Comparison of ENCODE assay signal across 8 cellular contexts in the genomic region with DNA sequence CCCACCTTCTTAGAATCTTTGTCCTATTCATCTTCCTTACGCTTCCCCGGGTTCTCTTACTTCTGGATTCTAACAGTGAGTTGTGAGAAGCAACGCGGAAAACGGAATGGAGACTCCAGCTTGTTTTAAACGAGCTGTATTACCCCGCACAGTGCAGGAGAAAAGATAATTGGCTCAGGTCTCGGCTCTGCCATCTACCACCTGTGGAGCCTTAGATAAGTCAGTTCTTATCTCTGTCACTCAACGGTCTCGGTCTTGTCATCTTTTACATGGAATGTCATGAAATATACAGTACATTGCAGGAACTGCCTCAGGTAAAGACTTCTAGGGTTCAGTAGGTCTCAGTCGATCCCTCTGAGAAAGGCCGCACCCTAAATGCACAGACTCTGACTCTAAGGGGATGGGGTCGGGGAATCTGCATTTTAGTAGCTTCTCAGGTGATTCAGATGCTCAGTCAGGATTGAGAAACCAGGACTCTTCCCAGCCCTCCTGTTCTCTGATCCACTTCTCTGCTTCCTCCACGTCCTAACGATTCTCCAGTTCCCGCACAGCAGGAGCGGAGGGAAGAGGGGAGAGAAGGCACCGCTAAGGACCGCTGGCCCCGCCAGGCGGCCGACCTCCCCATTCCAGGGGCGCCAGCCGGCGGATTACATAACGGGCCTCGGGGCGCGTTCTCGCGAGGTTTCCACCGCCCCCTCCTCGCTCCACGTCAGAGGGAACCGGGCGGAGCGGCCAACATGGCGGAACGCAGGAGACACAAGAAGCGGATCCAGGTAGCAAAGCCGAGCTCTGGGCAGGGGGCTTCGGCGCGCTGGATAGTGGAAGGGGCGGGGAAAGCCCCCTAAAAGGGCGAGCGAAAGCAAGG. TPM values are rescaled to one million over a fixed set of nuclear protein-coding genes. Genes with fewer than 3 reads are reported as not detected.
A peak's percentile ranks its signal among the peaks of the same experiment; 100 is the strongest.
DNase-seq lines count a peak whose midpoint lies in the region; ATAC-seq and TF ChIP-seq lines count a peak whose summit lies in the region.

A gene with protein sequence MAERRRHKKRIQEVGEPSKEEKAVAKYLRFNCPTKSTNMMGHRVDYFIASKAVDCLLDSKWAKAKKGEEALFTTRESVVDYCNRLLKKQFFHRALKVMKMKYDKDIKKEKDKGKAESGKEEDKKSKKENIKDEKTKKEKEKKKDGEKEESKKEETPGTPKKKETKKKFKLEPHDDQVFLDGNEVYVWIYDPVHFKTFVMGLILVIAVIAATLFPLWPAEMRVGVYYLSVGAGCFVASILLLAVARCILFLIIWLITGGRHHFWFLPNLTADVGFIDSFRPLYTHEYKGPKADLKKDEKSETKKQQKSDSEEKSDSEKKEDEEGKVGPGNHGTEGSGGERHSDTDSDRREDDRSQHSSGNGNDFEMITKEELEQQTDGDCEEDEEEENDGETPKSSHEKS (plus strand): TSS at position 722 of the 865 bp plus-strand sequence. CDS start 16 bp downstream, at position 738.

- H3K27ac ChIP-seq in PC-3 (ENCODE audit: low read length) (peak within 1 kb of the TSS; percentile 15), esophagus (ENCODE audit: low read depth in 2 of 2, low read length in 1 of 2) (peak within 1 kb of the TSS; percentile 86 to 90), muscle layer of colon (ENCODE audit: low read depth, low read length) (peak within 1 kb of the TSS; percentile 91)

- CTCF ChIA-PET in PC-3 (lab: Charles Lee) = interaction anchor here (0.5 kb wide), 1 partner anchor 72 kb away, joined by 3 read pairs; no protein-coding TSS in a partner anchor

- H2AFZ ChIP-seq in PC-3 (ENCODE audit: low read length) = peak within 1 kb of the TSS; percentile 99

- peak within 1 kb of the TSS; percentile 91 for H3K4me3 ChIP-seq in Jurkat, Clone E6-1 (ENCODE audit: low read length)
- peak within 1 kb of the TSS; percentile 75 for H3K4me3 ChIP-seq in PC-3 (ENCODE audit: low read length)
- H3K4me3 ChIP-seq in esophagus (ENCODE audit: low read depth in 1 of 2, low read length in 2 of 2) = peak within 1 kb of the TSS; percentile 83 to 94
- H3K4me3 ChIP-seq in muscle layer of colon (ENCODE audit: low read depth in 1 of 2, low read length in 2 of 2) = peak within 1 kb of the TSS; percentile 82 to 87

- intact Hi-C loops in PC-3 (cut with micrococcal nuclease) = loop anchor here (1.0 to 2.0 kb wide), 3 partner anchors 22 to 202 kb away; partner anchors contain the start of gene TERC

- no peaks in the 10 kb centered on the region for H3F3A ChIP-seq in PC-3 (ENCODE audit: low read length, unreplicated experiment)

- H3K9ac ChIP-seq in PC-3 (ENCODE audit: low read length) = peak within 1 kb of the TSS; percentile 86
- peak within 1 kb of the TSS; percentile 92 for H3K9ac ChIP-seq in muscle layer of colon (ENCODE audit: low read length)

- H3K9me3 ChIP-seq in PC-3 (ENCODE audit: low read length) = no peaks in the 10 kb centered on the region
- no peaks in the 10 kb centered on the region for H3K9me3 ChIP-seq in esophagus (ENCODE audit: control insufficient read depth in 2 of 2, insufficient read depth in 1 of 2, low read depth in 1 of 2, low read length in 1 of 2)
- H3K9me3 ChIP-seq in muscle layer of colon (ENCODE audit: low read length) = no peaks in the 10 kb centered on the region

- peaks cover 52% of the 10 kb centered on the region for H3K79me2 ChIP-seq in PC-3 (ENCODE audit: low read length)

- POLR2A ChIA-PET in PC-3 (lab: Charles Lee; ENCODE audit: unreplicated experiment) = interaction anchor here (0.6 to 0.9 kb wide), 3 partner anchors 20 to 104 kb away, joined by 3 to 7 read pairs (median 7); no protein-coding TSS in a partner anchor

- ATAC-seq in GM21619 (IDR thresholded peaks at IDR 0.05; ENCODE audit: unreplicated experiment) = peak; percentile 90
- ATAC-seq in PC-3 = peak; percentile 89

- no peaks in the 10 kb centered on the region for H3K9me2 ChIP-seq in PC-3 (replicated peaks; ENCODE audit: low read length)

- peak; percentile 95 for DNase-seq in DMS53 (lab: John Stamatoyannopoulos, UW)
- peak; percentile 83 for DNase-seq in Jurkat, Clone E6-1 (ENCODE audit: low read depth, low spot score)
- peak; percentile 92 for DNase-seq in PC-3
- DNase-seq in activated T-cell treated with anti-CD3 and anti-CD28 coated beads, Interleukin-2, amount 50 U/mL, for 1 hour = peak; percentile 97
- DNase-seq in stimulated activated CD8-positive, alpha-beta memory T cell treated with anti-CD3 and anti-CD28 coated beads, Interleukin-7, amount 100 ng/mL, for 24 hours (ENCODE audit: low read depth) = peak; percentile 91

- BruUV-seq in PC-3 (replicated peaks; lab: Mats Ljungman, UMichigan) = TSS peak; percentile 78

- TF ChIP-seq CTCF in PC-3 (conservative IDR thresholded peaks at IDR 0.05; ENCODE audit: low read depth, low read length) = peak; percentile 53

- H3K36me3 ChIP-seq in PC-3 (ENCODE audit: low read depth, low read length) (peaks cover 5% of the 10 kb centered on the region; the same call in 1 of the 2 replicates), esophagus (ENCODE audit: control insufficient read depth in 2 of 2, insufficient read depth in 2 of 2, low read length in 1 of 2) (no peaks in the 10 kb centered on the region), muscle layer of colon (ENCODE audit: insufficient read depth, low read length) (no peaks in the 10 kb centered on the region)

- H3K27me3 ChIP-seq in PC-3 (ENCODE audit: low read length) = no peaks in the 10 kb centered on the region
- no peaks in the 10 kb centered on the region for H3K27me3 ChIP-seq in esophagus (ENCODE audit: control insufficient read depth in 1 of 2, insufficient read depth in 2 of 2, low read length in 2 of 2)
- H3K27me3 ChIP-seq in muscle layer of colon (ENCODE audit: control insufficient read depth in 1 of 2, insufficient read depth in 2 of 2, low read length in 2 of 2) = no peaks in the 10 kb centered on the region

- H4K20me1 ChIP-seq in PC-3 (ENCODE audit: low read length) = peaks cover 28% of the 10 kb centered on the region

- H3K4me1 ChIP-seq in PC-3 (ENCODE audit: insufficient read depth, low read length) = peaks cover 15% of the 10 kb centered on the region
- H3K4me1 ChIP-seq in esophagus (ENCODE audit: control insufficient read depth in 2 of 2, insufficient read depth in 2 of 2, low read length in 1 of 2) = no peaks in the 10 kb centered on the region
- peaks cover 32% of the 10 kb centered on the region for H3K4me1 ChIP-seq in muscle layer of colon (ENCODE audit: insufficient read depth, low read length)

- WGBS in esophagus, 2 donors = 5 to 6% methylated on average over 46 to 47 of the region's 47 CpGs

- peak within 1 kb of the TSS; percentile 94 for H3K4me2 ChIP-seq in PC-3 (ENCODE audit: low read length)

RNA-seq across cellular contexts. Expression of the gene that starts here (rescaled TPM):
- 25.8 TPM for polyA plus RNA-seq in Jurkat, Clone E6-1 (2012; ENCODE audit: insufficient read depth, insufficient read length)
- total RNA-seq in PC-3 (2014; rRNA removed) = 29.0 and 31.8 TPM in 2 replicates
- 10 to 100 TPM; 17.0 to 23.5 TPM for polyA plus RNA-seq in esophagus

Comparison
In these comparisons a context has a peak if more than half of its experiments do, and no peak if none do; other contexts are left out.
1. Peak in every context shown above with its lines: DNase-seq, ATAC-seq, H3K4me3 ChIP-seq and H3K27ac ChIP-seq.
2. H3K27ac ChIP-seq: peak in every context shown above with its lines; median percentile 91 in muscle layer of colon; 88 in esophagus; 15 in PC-3.